Comparison of ENCODE assay signal across 1 cellular context in genomic region chr4:119244832-119245231, GRCh38.
TF ChIP-seq lines count a peak whose summit lies in the region.

No MANE protein-coding gene starts in this region.

TF ChIP-seq in HEK293T, 16 proteins besides CTCF, POLR2A, EP300 and RAD21 (continued from another document):
- TF ChIP-seq L3MBTL2 (conservative IDR thresholded peaks at IDR 0.05) (no peak), ZNF384 (IDR thresholded peaks at IDR 0.05) (no peak), FOXM1 (IDR thresholded peaks at IDR 0.05; ENCODE audit: borderline replicate concordance) (no peak), HDGF (IDR thresholded peaks at IDR 0.05; ENCODE audit: borderline replicate concordance) (no peak), BHLHE40 (IDR thresholded peaks at IDR 0.05; ENCODE audit: borderline replicate concordance) (no peak), SUZ12 (IDR thresholded peaks at IDR 0.05) (no peak), LEF1 (IDR thresholded peaks at IDR 0.05; ENCODE audit: borderline replicate concordance) (no peak), TARDBP (IDR thresholded peaks at IDR 0.05) (no peak), NFRKB (IDR thresholded peaks at IDR 0.05) (no peak)
- TF ChIP-seq, protein P1, sequence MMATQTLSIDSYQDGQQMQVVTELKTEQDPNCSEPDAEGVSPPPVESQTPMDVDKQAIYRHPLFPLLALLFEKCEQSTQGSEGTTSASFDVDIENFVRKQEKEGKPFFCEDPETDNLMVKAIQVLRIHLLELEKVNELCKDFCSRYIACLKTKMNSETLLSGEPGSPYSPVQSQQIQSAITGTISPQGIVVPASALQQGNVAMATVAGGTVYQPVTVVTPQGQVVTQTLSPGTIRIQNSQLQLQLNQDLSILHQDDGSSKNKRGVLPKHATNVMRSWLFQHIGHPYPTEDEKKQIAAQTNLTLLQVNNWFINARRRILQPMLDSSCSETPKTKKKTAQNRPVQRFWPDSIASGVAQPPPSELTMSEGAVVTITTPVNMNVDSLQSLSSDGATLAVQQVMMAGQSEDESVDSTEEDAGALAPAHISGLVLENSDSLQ (IDR thresholded peaks at IDR 0.05): no peak
